ENCODE assay signal across 1 cellular context in genomic region chr10:122113161-122113944, GRCh38.
TF ChIP-seq lines count a peak whose summit lies in the region.

No MANE protein-coding gene starts in this region.

TF ChIP-seq in HepG2, 621 proteins besides CTCF, POLR2A, EP300 and RAD21 (continued from another document and continues in another):
- TF ChIP-seq KIAA2018 (CRISPR knock-in tag; IDR thresholded peaks at IDR 0.05; ENCODE audit: borderline replicate concordance) = no peak
- peak; percentile 52; the same call in 1 of the 2 replicates for TF ChIP-seq GLI4 (CRISPR knock-in tag; IDR thresholded peaks at IDR 0.05; ENCODE audit: borderline replicate concordance)
- no peak for TF ChIP-seq WIZ (CRISPR knock-in tag; IDR thresholded peaks at IDR 0.05)
- no peak for TF ChIP-seq PPARG (CRISPR knock-in tag; conservative IDR thresholded peaks at IDR 0.05)
- TF ChIP-seq, protein P1, sequence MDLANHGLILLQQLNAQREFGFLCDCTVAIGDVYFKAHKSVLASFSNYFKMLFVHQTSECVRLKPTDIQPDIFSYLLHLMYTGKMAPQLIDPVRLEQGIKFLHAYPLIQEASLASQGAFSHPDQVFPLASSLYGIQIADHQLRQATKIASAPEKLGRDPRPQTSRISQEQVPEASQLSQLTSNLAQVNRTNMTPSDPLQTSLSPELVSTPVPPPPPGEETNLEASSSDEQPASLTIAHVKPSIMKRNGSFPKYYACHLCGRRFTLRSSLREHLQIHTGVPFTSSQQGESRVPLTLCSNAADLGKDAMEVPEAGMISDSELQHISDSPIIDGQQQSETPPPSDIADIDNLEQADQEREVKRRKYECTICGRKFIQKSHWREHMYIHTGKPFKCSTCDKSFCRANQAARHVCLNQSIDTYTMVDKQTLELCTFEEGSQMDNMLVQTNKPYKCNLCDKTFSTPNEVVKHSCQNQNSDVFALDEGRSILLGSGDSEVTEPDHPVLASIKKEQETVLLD (CRISPR knock-in tag; IDR thresholded peaks at IDR 0.05; ENCODE audit: low read depth) = no peak; the same call in 1 of the 2 replicates
- no peak for TF ChIP-seq SP2 (CRISPR knock-in tag; IDR thresholded peaks at IDR 0.05)
- no peak for TF ChIP-seq FLYWCH1 (CRISPR knock-in tag; IDR thresholded peaks at IDR 0.05)
- no peak; the same call in 1 of the 2 replicates for TF ChIP-seq ZNF335 (CRISPR knock-in tag; IDR thresholded peaks at IDR 0.05)
- TF ChIP-seq ZNF607 (CRISPR knock-in tag; IDR thresholded peaks at IDR 0.05; ENCODE audit: borderline replicate concordance) = no peak
- no peak; the same call in 1 of the 2 replicates for TF ChIP-seq ZNF747 (CRISPR knock-in tag; IDR thresholded peaks at IDR 0.05; ENCODE audit: borderline replicate concordance)
- TF ChIP-seq AKNA (CRISPR knock-in tag; IDR thresholded peaks at IDR 0.05; ENCODE audit: borderline replicate concordance) = no peak
- 0 out of 2 replicates have a peak, but pooled peaks have one; percentile 13 for TF ChIP-seq TFDP2 (CRISPR knock-in tag; IDR thresholded peaks at IDR 0.05)
- no peak for TF ChIP-seq PCBP1 (IDR thresholded peaks at IDR 0.05; ENCODE audit: borderline replicate concordance, low read depth, low read length)
- TF ChIP-seq ZNF235 (CRISPR knock-in tag; IDR thresholded peaks at IDR 0.05; ENCODE audit: borderline replicate concordance) = peak; percentile 86; the same call in 1 of the 2 replicates
- TF ChIP-seq GFI1 (CRISPR knock-in tag; IDR thresholded peaks at IDR 0.05; ENCODE audit: borderline replicate concordance) = peak; percentile 34; the same call in 1 of the 2 replicates
- TF ChIP-seq ISL2 (CRISPR knock-in tag; IDR thresholded peaks at IDR 0.05) = peak; percentile 66
- no peak for TF ChIP-seq ZFP37 (CRISPR knock-in tag; IDR thresholded peaks at IDR 0.05; ENCODE audit: borderline replicate concordance)
- TF ChIP-seq HMGXB3 (CRISPR knock-in tag; IDR thresholded peaks at IDR 0.05; ENCODE audit: borderline replicate concordance) = no peak; the same call in 1 of the 2 replicates
- TF ChIP-seq HNRNPL (IDR thresholded peaks at IDR 0.05; ENCODE audit: low read depth, low read length) = 0 out of 2 replicates have a peak, but pooled peaks have one; percentile 62
- TF ChIP-seq ZNF460 (CRISPR knock-in tag; IDR thresholded peaks at IDR 0.05; ENCODE audit: borderline replicate concordance) = no peak
- no peak for TF ChIP-seq SMARCE1 (IDR thresholded peaks at IDR 0.05; ENCODE audit: borderline replicate concordance)
- TF ChIP-seq ATF7 (IDR thresholded peaks at IDR 0.05) = no peak
- peak; percentile 48; the same call in 1 of the 2 replicates for TF ChIP-seq ATF7 (CRISPR knock-in tag; IDR thresholded peaks at IDR 0.05)
- peak; percentile 46; the same call in 1 of the 2 replicates for TF ChIP-seq ZNF337 (CRISPR knock-in tag; IDR thresholded peaks at IDR 0.05; ENCODE audit: borderline replicate concordance, low read depth)
- TF ChIP-seq ZNF317 (CRISPR knock-in tag; IDR thresholded peaks at IDR 0.05) = peak; percentile 85
- TF ChIP-seq KLF11 (CRISPR knock-in tag; IDR thresholded peaks at IDR 0.05) = no peak
- 0 out of 2 replicates have a peak, but pooled peaks have one; percentile 40 for TF ChIP-seq RARG (CRISPR knock-in tag; IDR thresholded peaks at IDR 0.05; ENCODE audit: low read depth)
- TF ChIP-seq ZNF749 (CRISPR knock-in tag; IDR thresholded peaks at IDR 0.05; ENCODE audit: borderline replicate concordance) = no peak
- no peak for TF ChIP-seq HHEX (CRISPR knock-in tag; IDR thresholded peaks at IDR 0.05)
- peak; percentile 59; the same call in 1 of the 2 replicates for TF ChIP-seq RXRA (CRISPR knock-in tag; IDR thresholded peaks at IDR 0.05)
- peak; percentile 40; the same call in 1 of the 2 replicates for TF ChIP-seq ZNF264 (CRISPR knock-in tag; IDR thresholded peaks at IDR 0.05)
- TF ChIP-seq, protein P2, sequence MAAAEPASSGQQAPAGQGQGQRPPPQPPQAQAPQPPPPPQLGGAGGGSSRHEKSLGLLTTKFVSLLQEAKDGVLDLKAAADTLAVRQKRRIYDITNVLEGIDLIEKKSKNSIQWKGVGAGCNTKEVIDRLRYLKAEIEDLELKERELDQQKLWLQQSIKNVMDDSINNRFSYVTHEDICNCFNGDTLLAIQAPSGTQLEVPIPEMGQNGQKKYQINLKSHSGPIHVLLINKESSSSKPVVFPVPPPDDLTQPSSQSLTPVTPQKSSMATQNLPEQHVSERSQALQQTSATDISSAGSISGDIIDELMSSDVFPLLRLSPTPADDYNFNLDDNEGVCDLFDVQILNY (CRISPR knock-in tag; conservative IDR thresholded peaks at IDR 0.05) = 0 out of 2 replicates have a peak, but pooled peaks have one; percentile 17
- 0 out of 2 replicates have a peak, but pooled peaks have one; percentile 1 for TF ChIP-seq SMAD3 (CRISPR knock-in tag; IDR thresholded peaks at IDR 0.05)
- no peak; the same call in 1 of the 2 replicates for TF ChIP-seq ZNF441 (CRISPR knock-in tag; IDR thresholded peaks at IDR 0.05; ENCODE audit: borderline replicate concordance)
- TF ChIP-seq NFIB (CRISPR knock-in tag; IDR thresholded peaks at IDR 0.05; ENCODE audit: borderline replicate concordance) = no peak
- TF ChIP-seq, protein P3, sequence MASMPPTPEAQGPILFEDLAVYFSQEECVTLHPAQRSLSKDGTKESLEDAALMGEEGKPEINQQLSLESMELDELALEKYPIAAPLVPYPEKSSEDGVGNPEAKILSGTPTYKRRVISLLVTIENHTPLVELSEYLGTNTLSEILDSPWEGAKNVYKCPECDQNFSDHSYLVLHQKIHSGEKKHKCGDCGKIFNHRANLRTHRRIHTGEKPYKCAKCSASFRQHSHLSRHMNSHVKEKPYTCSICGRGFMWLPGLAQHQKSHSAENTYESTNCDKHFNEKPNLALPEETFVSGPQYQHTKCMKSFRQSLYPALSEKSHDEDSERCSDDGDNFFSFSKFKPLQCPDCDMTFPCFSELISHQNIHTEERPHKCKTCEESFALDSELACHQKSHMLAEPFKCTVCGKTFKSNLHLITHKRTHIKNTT (CRISPR knock-in tag; IDR thresholded peaks at IDR 0.05) = no peak
- no peak for TF ChIP-seq MLLT10 (CRISPR knock-in tag; IDR thresholded peaks at IDR 0.05)
- no peak for TF ChIP-seq RCOR2 (CRISPR knock-in tag; IDR thresholded peaks at IDR 0.05)
